In genomic region chr2:10091182-10091932, GRCh38 we compare ENCODE assay signal across 8 cellular contexts. TPM values are rescaled to one million over a fixed set of nuclear protein-coding genes. Genes with fewer than 3 reads are reported as not detected.
DNase-seq lines count a peak whose midpoint lies in the region; ATAC-seq and TF ChIP-seq lines count a peak whose summit lies in the region.

No MANE protein-coding gene starts in this region.

- peak; percentile 45 for DNase-seq in NB4 (ENCODE audit: low read depth)
- no peak for DNase-seq in psoas muscle
- no peak for DNase-seq in A172 (ENCODE audit: low spot score)
- no peak for DNase-seq in SK-N-SH
- DNase-seq in COR-L47 (lab: John Stamatoyannopoulos, UW) = no peak
- no peak for DNase-seq in gastrocnemius medialis

- 21 to 29% (median 26%) methylated on average over 48 to 52 of the region's 52 CpGs for WGBS in psoas muscle, 3 donors
- WGBS in SK-N-SH (ENCODE audit: low lambda C conversion rate) = 93% methylated on average over 36 of the region's 52 CpGs

- TF ChIP-seq CTCF in GM12875 (IDR thresholded peaks at IDR 0.05; ENCODE audit: borderline replicate concordance, insufficient read depth, low read depth, low read length) (no peak), NB4 (IDR thresholded peaks at IDR 0.05; ENCODE audit: low read depth, low read length) (no peak), psoas muscle (IDR thresholded peaks at IDR 0.05) (no peak), SK-N-SH (IDR thresholded peaks at IDR 0.05) (no peak), gastrocnemius medialis (IDR thresholded peaks at IDR 0.05 in 4 of 5, conservative IDR thresholded peaks at IDR 0.05 in 1 of 5) (no peak)

- no peak overlapping the region for H3K9ac ChIP-seq in SK-N-SH

- TF ChIP-seq EP300 in SK-N-SH (IDR thresholded peaks at IDR 0.05; ENCODE audit: borderline replicate concordance in 1 of 2, low read depth in 1 of 2, low read length in 1 of 2) = no peak

- no peaks in the 10 kb centered on the region for H3K9me2 ChIP-seq in SK-N-SH

- intact Hi-C loops in dendritic cell treated with granulocyte-macrophage colony-stimulating factor and Interleukin-4, amounts not matched to agents 40 ng/mL and 50 ng/mL, for 4 days (cut with micrococcal nuclease) = no loop called here
- intact Hi-C loops in psoas muscle (cut with DNase I) = no loop called here
- intact Hi-C loops in gastrocnemius medialis (cut with DNase I; ENCODE audit: low total_unique reads) = no loop called here

- H3K4me3 ChIP-seq in GM12875 (ENCODE audit: low read depth, low read length) (peak overlapping the region; percentile 17), NB4 (ENCODE audit: low read depth, low read length) (no peak overlapping the region), psoas muscle (peak overlapping the region; percentile 18), SK-N-SH (ENCODE audit: low read depth in 2 of 2, low read length in 1 of 2) (no peak overlapping the region), gastrocnemius medialis (peak overlapping the region in 1 of 4 donors; percentile 22)

- no peak for TF ChIP-seq POLR2A in NB4 (IDR thresholded peaks at IDR 0.05; ENCODE audit: extremely low read depth, insufficient read length)
- no peak for TF ChIP-seq POLR2A in gastrocnemius medialis (IDR thresholded peaks at IDR 0.05)

- TF ChIP-seq RAD21 in SK-N-SH (IDR thresholded peaks at IDR 0.05; ENCODE audit: low read length) = no peak

- POLR2A ChIA-PET in SK-N-SH (lab: Yijun Ruan, JAX) = no interaction called here

- H3K27me3 Mint-ChIP-seq in dendritic cell treated with granulocyte-macrophage colony-stimulating factor and Interleukin-4, amounts not matched to agents 40 ng/mL and 50 ng/mL, for 4 days = peaks cover 89% of the 10 kb centered on the region

- H3K9me3 ChIP-seq in psoas muscle (no peaks in the 10 kb centered on the region), SK-N-SH (no peaks in the 10 kb centered on the region), gastrocnemius medialis (no peaks in the 10 kb centered on the region)

- CTCF ChIA-PET in SK-N-SH (lab: Yijun Ruan, JAX) = interaction anchor here (0.9 to 36.2 kb wide), 6 partner anchors 5 to 344 kb away, joined by 3 to 946 read pairs (median 6); partner anchors contain the start of gene CYS1

- H3K79me2 ChIP-seq in SK-N-SH (ENCODE audit: insufficient read depth) = no peaks in the 10 kb centered on the region

- no peaks in the 10 kb centered on the region for H4K20me1 ChIP-seq in SK-N-SH (ENCODE audit: insufficient read depth)

- H3K36me3 ChIP-seq in psoas muscle (ENCODE audit: insufficient read depth in 1 of 2, low read depth in 1 of 2) (no peaks in the 10 kb centered on the region), SK-N-SH (replicated peaks in 1 of 2; ENCODE audit: control insufficient read depth in 1 of 2, insufficient read depth in 2 of 2, low read length in 1 of 2) (no peaks in the 10 kb centered on the region), gastrocnemius medialis (no peaks in the 10 kb centered on the region)

- H3K27me3 ChIP-seq in psoas muscle (ENCODE audit: insufficient read depth in 3 of 3, low read length in 2 of 3) (peaks cover 0 to 24% (median 8%) of the 10 kb centered on the region in 3 donors), SK-N-SH (ENCODE audit: insufficient read depth) (no peaks in the 10 kb centered on the region), gastrocnemius medialis (peaks cover 9 to 23% (median 10%) of the 10 kb centered on the region in 3 donors)

- H3K4me1 Mint-ChIP-seq in dendritic cell treated with granulocyte-macrophage colony-stimulating factor and Interleukin-4, amounts not matched to agents 40 ng/mL and 50 ng/mL, for 4 days (ENCODE audit: low read depth) = peaks cover 7% of the 10 kb centered on the region

- H2AFZ ChIP-seq in SK-N-SH (ENCODE audit: low read depth) = no peak overlapping the region

- H3K4me2 ChIP-seq in SK-N-SH = no peak overlapping the region

- H3K27ac Mint-ChIP-seq in dendritic cell treated with granulocyte-macrophage colony-stimulating factor and Interleukin-4, amounts not matched to agents 40 ng/mL and 50 ng/mL, for 4 days = no peak overlapping the region

- no peaks in the 10 kb centered on the region for H3K36me3 Mint-ChIP-seq in dendritic cell treated with granulocyte-macrophage colony-stimulating factor and Interleukin-4, amounts not matched to agents 40 ng/mL and 50 ng/mL, for 4 days (ENCODE audit: low read depth)

- H3K4me3 Mint-ChIP-seq in dendritic cell treated with granulocyte-macrophage colony-stimulating factor and Interleukin-4, amounts not matched to agents 40 ng/mL and 50 ng/mL, for 4 days = peak overlapping the region; percentile 74

- no peaks in the 10 kb centered on the region for H3K4me1 ChIP-seq in psoas muscle
- peaks cover 0 to 13% of the 10 kb centered on the region in 2 experiments; a peak in 1 of 4 replicates for H3K4me1 ChIP-seq in SK-N-SH (ENCODE audit: control insufficient read depth in 1 of 2, insufficient read depth in 2 of 2, low read depth in 1 of 2, low read length in 1 of 2)
- no peaks in the 10 kb centered on the region for H3K4me1 ChIP-seq in gastrocnemius medialis

- in situ Hi-C loops in gastrocnemius medialis (cut with MboI; ENCODE audit: low sequenced_read_pairs in 4 of 4) = no loop called here

- no peaks in the 10 kb centered on the region for H3F3A ChIP-seq in SK-N-SH (replicated peaks; ENCODE audit: insufficient read depth)

- no peak overlapping the region for H3K27ac ChIP-seq in psoas muscle
- H3K27ac ChIP-seq in SK-N-SH (ENCODE audit: low read depth in 2 of 2, low read length in 1 of 2) = no peak overlapping the region
- no peak overlapping the region for H3K27ac ChIP-seq in gastrocnemius medialis

- ATAC-seq in psoas muscle (no peak), gastrocnemius medialis (no peak)

- no peaks in the 10 kb centered on the region for H3K9me3 Mint-ChIP-seq in dendritic cell treated with granulocyte-macrophage colony-stimulating factor and Interleukin-4, amounts not matched to agents 40 ng/mL and 50 ng/mL, for 4 days

TF ChIP-seq in SK-N-SH, 30 proteins besides CTCF, POLR2A, EP300 and RAD21 (continues in another document):
- TF ChIP-seq GABPA (IDR thresholded peaks at IDR 0.05; ENCODE audit: low read depth) (no peak), EZH2phosphoT487 (IDR thresholded peaks at IDR 0.05; ENCODE audit: borderline replicate concordance, low read depth) (no peak), MXI1 (IDR thresholded peaks at IDR 0.05; ENCODE audit: low read depth, low read length) (no peak), MAX (IDR thresholded peaks at IDR 0.05; ENCODE audit: low read depth) (no peak)
- TF ChIP-seq, protein P1, sequence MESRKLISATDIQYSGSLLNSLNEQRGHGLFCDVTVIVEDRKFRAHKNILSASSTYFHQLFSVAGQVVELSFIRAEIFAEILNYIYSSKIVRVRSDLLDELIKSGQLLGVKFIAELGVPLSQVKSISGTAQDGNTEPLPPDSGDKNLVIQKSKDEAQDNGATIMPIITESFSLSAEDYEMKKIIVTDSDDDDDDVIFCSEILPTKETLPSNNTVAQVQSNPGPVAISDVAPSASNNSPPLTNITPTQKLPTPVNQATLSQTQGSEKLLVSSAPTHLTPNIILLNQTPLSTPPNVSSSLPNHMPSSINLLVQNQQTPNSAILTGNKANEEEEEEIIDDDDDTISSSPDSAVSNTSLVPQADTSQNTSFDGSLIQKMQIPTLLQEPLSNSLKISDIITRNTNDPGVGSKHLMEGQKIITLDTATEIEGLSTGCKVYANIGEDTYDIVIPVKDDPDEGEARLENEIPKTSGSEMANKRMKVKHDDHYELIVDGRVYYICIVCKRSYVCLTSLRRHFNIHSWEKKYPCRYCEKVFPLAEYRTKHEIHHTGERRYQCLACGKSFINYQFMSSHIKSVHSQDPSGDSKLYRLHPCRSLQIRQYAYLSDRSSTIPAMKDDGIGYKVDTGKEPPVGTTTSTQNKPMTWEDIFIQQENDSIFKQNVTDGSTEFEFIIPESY (IDR thresholded peaks at IDR 0.05; ENCODE audit: borderline replicate concordance, low read depth) = no peak

RNA-seq across cellular contexts. Expression of gene CYS1, which starts 11.1 kb away (rescaled TPM):
- under 1 TPM; 0.13 to 0.58 (median 0.16) TPM for total RNA-seq in psoas muscle
- polyA plus RNA-seq in psoas muscle = under 1 TPM; 0.06 to 0.10 (median 0.07) TPM
- total RNA-seq in A172 (2014; rRNA removed; shearing (Covaris generic)) = 4.0 and 5.9 TPM in 2 replicates
- polyA plus RNA-seq in SK-N-SH (2012; rRNA removed) = 0.62 and 1.2 TPM in 2 replicates
- polyA plus RNA-seq in SK-N-SH (2012; cell fraction: cytosol; rRNA removed) = 0.58 and 1.1 TPM in 2 replicates
- 0.65 and 0.79 TPM in 2 replicates for polyA plus RNA-seq in SK-N-SH (2012; cell fraction: nucleus; rRNA removed)
- under 1 TPM in 3 of 4 donors, not detected in 1; 0.10 to 0.42 (median 0.18) TPM for total RNA-seq in gastrocnemius medialis

RNA-seq across cellular contexts. Expression of gene RRM2, which starts 31.2 kb away (rescaled TPM):
- 1 to 10 TPM in 1 of 4 donors, under 1 TPM in 1, not detected in 2; 0.27 to 1.3 TPM for total RNA-seq in psoas muscle
- polyA plus RNA-seq in psoas muscle = 1 to 10 TPM in 1 of 3 donors, under 1 TPM in 2; 0.35 to 9.3 (median 0.96) TPM
- total RNA-seq in A172 (2014; rRNA removed; shearing (Covaris generic)) = 130 and 137 TPM in 2 replicates
- 23.6 and 38.9 TPM in 2 replicates for polyA plus RNA-seq in SK-N-SH (2012; rRNA removed)
- 32.2 and 37.7 TPM in 2 replicates for polyA plus RNA-seq in SK-N-SH (2012; cell fraction: cytosol; rRNA removed)
- polyA plus RNA-seq in SK-N-SH (2012; cell fraction: nucleus; rRNA removed) = 53.0 and 97.8 TPM in 2 replicates
- total RNA-seq in gastrocnemius medialis = 1 to 10 TPM in 1 of 4 donors, not detected in 3; 2.0 TPM

RNA-seq across cellular contexts. Expression of gene KLF11, which starts 48.0 kb away (rescaled TPM):
- total RNA-seq in psoas muscle (10 to 100 TPM; 10.6 to 27.0 (median 17.3) TPM), gastrocnemius medialis (10 to 100 TPM in 3 of 4 donors, 1 to 10 TPM in 1; 7.6 to 18.3 (median 12.9) TPM)
- polyA plus RNA-seq in psoas muscle (10 to 100 TPM in 1 of 3 donors, 1 to 10 TPM in 2; 7.0 to 11.8 (median 9.6) TPM), SK-N-SH (2012; rRNA removed) (9.5 TPM in 2 replicates)
- total RNA-seq in A172 (2014; rRNA removed; shearing (Covaris generic)) = 18.7 and 21.4 TPM in 2 replicates
- polyA plus RNA-seq in SK-N-SH (2012; cell fraction: cytosol; rRNA removed) = 8.3 and 8.8 TPM in 2 replicates
- 9.5 and 11.9 TPM in 2 replicates for polyA plus RNA-seq in SK-N-SH (2012; cell fraction: nucleus; rRNA removed)

Comparison
In these comparisons a context has a peak if more than half of its experiments do, and no peak if none do; other contexts are left out.
1. H3K4me3 ChIP-seq: peak in GM12875 (single experiment) and psoas muscle (single experiment); none in NB4 (single experiment) and SK-N-SH (0 of 2).
2. RNA of gene RRM2, which starts 31.2 kb away (total RNA-seq): 130 to 137 TPM in A172; 0.27 to 1.3 TPM in psoas muscle and 2.0 TPM in gastrocnemius medialis; every median in the first group is over 10 times any median in the second.